In the genomic region with DNA sequence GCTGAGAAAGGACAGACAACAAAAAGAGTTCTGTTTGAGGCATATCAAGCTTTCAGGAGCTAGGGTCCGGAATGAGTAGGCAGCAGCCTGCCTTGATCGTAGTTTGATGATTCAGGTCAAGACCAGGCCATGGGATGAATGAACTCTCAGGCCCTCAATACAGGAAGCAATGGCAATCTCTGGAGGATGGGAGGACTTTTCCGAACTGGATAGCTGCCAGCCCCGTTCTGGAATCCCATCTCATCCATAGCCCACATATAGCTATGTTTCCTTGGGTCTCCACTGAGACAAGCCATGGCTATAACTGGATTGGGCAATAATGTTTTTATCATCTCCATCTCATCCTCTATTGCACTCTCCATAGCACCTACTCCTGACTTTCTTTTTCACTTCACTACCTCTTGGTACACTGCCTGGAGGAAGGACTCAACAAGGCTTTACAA, we compare ENCODE assay signal across 21 cellular contexts. TPM values are rescaled to one million over a fixed set of nuclear protein-coding genes. Genes with fewer than 3 reads are reported as not detected.
A peak's percentile ranks its signal among the peaks of the same experiment; 100 is the strongest.
DNase-seq lines count a peak whose midpoint lies in the region; ATAC-seq, FAIRE-seq and TF ChIP-seq lines count a peak whose summit lies in the region.
"Had no signal": no experiment of that assay in that cellular context is flagged by ENCODE, and none has a peak within 500 bp of the region (broad histone marks: within the 10 kb centered on the region; RNA-seq: fewer than 3 reads in every experiment).

No MANE protein-coding gene starts in this region.

- TF ChIP-seq POLR2A in K562 (conservative IDR thresholded peaks at IDR 0.05) (no peak), vagina (IDR thresholded peaks at IDR 0.05) (no peak)

- peaks cover 3 to 4% of the 10 kb centered on the region in 2 experiments; a peak in 3 of 5 replicates for H3K4me1 ChIP-seq in K562 (replicated peaks in 1 of 2; ENCODE audit: control insufficient read depth in 2 of 2, insufficient read depth in 2 of 2, low read length in 2 of 2)
- H3K4me1 ChIP-seq in liver (ENCODE audit: control insufficient read depth in 4 of 4, insufficient read depth in 4 of 4, low read length in 3 of 4), result peaks cover 0 to 7% (median 2%) of the 10 kb centered on the region in 4 donors
- H3K4me1 ChIP-seq in vagina, result no peaks in the 10 kb centered on the region
- H3K4me1 ChIP-seq: Caco-2 had no signal

- H3K36me3 ChIP-seq in K562 (ENCODE audit: control insufficient read depth, insufficient read depth, low read length) (no peaks in the 10 kb centered on the region), liver (ENCODE audit: control insufficient read depth in 4 of 4, insufficient read depth in 3 of 4, low read depth in 1 of 4, low read length in 3 of 4) (no peaks in the 10 kb centered on the region), vagina (no peaks in the 10 kb centered on the region)

- POLR2A ChIA-PET in K562 (lab: Yijun Ruan, JAX), result interaction anchor here (0.6 to 2.2 kb wide), 4 partner anchors 9 to 942 kb away, joined by 3 to 6 read pairs (median 3); no protein-coding TSS in a partner anchor

- no TSS peak for BruUV-seq in K562 (replicated peaks; lab: Mats Ljungman, UMichigan)

- CTCF ChIA-PET in K562 (lab: Yijun Ruan, JAX; ENCODE audit: low intra/inter-chr PET ratio), result no interaction called here

- no peak overlapping the region for H3K27ac Mint-ChIP-seq in stimulated activated memory B cell treated with anti-CD40 and anti-IgM and Interleukin-4, amounts not matched to agents 10 μg/mL and 1 μg/mL and 100 μg/mL, for 72 hours
- H3K27ac Mint-ChIP-seq: CD4-positive, alpha-beta memory T cell; GM23338; H9 had no signal

- intact Hi-C loops in K562 (cut with micrococcal nuclease), result no loop called here
- intact Hi-C loops in vagina (cut with DNase I), result no loop called here
- intact Hi-C loops in posterior cingulate gyrus (cut with DNase I), result no loop called here

- TF ChIP-seq RAD21 in K562 (CRISPR knock-in tag; conservative IDR thresholded peaks at IDR 0.05 in 1 of 2, IDR thresholded peaks at IDR 0.05 in 1 of 2) (no peak), liver (IDR thresholded peaks at IDR 0.05) (no peak)

- ATAC-seq in K562 (no peak), GM19328 (IDR thresholded peaks at IDR 0.05; ENCODE audit: unreplicated experiment) (no peak)
- no peak for ATAC-seq in stimulated activated memory B cell treated with anti-CD40 and anti-IgM and Interleukin-4, amounts not matched to agents 10 μg/mL and 1 μg/mL and 100 μg/mL, for 72 hours
- ATAC-seq: GM23338, HCT116 had no signal

- H3K4me1 Mint-ChIP-seq in stimulated activated memory B cell treated with anti-CD40 and anti-IgM and Interleukin-4, amounts not matched to agents 10 μg/mL and 1 μg/mL and 100 μg/mL, for 72 hours, result no peaks in the 10 kb centered on the region
- H3K4me1 Mint-ChIP-seq: CD4-positive, alpha-beta memory T cell had no signal

- TF ChIP-seq EP300 in K562 (IDR thresholded peaks at IDR 0.05; ENCODE audit: low read length), result no peak

- in situ Hi-C loops in K562 (cut with MboI), result no loop called here

- no peak overlapping the region for H2AFZ ChIP-seq in K562 (ENCODE audit: low read depth, low read length)

- H3K4me2 ChIP-seq in K562 (ENCODE audit: insufficient read depth, low read length), result no peak overlapping the region
- H3K4me2 ChIP-seq: GM23338 had no signal

- H3K79me2 ChIP-seq in K562 (ENCODE audit: control insufficient read depth, insufficient read depth, low read length), result no peaks in the 10 kb centered on the region

- H4K20me1 ChIP-seq in K562 (replicated peaks; ENCODE audit: control insufficient read depth, insufficient read depth, low read length), result no peaks in the 10 kb centered on the region

- H3K4me3 ChIP-seq in K562 (no peak overlapping the region), liver (ENCODE audit: low read depth in 1 of 3, low read length in 3 of 3) (no peak overlapping the region), vagina (no peak overlapping the region)
- H3K4me3 ChIP-seq: GM23338 had no signal

- H3K27me3 Mint-ChIP-seq in stimulated activated memory B cell treated with anti-CD40 and anti-IgM and Interleukin-4, amounts not matched to agents 10 μg/mL and 1 μg/mL and 100 μg/mL, for 72 hours, result no peaks in the 10 kb centered on the region

- DNase-seq in K562 (ENCODE audit: extremely low read depth in 1 of 4, low spot score in 3 of 4) (no peak), vagina (ENCODE audit: extremely low spot score in 2 of 2) (peak; percentile 22 to 31), posterior cingulate gyrus (no peak)
- DNase-seq: C1 segment of cervical spinal cord; Caco-2; CD4-positive, alpha-beta memory T cell; DMS153; DND-41; H9 had no signal

- no peaks in the 10 kb centered on the region for H3K36me3 Mint-ChIP-seq in stimulated activated memory B cell treated with anti-CD40 and anti-IgM and Interleukin-4, amounts not matched to agents 10 μg/mL and 1 μg/mL and 100 μg/mL, for 72 hours
- H3K36me3 Mint-ChIP-seq: CD4-positive, alpha-beta memory T cell had no signal

- no peak overlapping the region for H3K27ac ChIP-seq in K562 (ENCODE audit: extremely low read depth, low read depth, low read length)
- H3K27ac ChIP-seq in liver (ENCODE audit: low read depth in 1 of 2, low read length in 2 of 2), result no peak overlapping the region
- no peak overlapping the region for H3K27ac ChIP-seq in vagina

- no peak for FAIRE-seq in K562 (lab: Jason Lieb, UNC)
- FAIRE-seq: G401.6, GM12892, GM19239 had no signal

- H3K9ac ChIP-seq in K562 (ENCODE audit: insufficient read depth in 1 of 2, low read depth in 2 of 2, low read length in 2 of 2) (no peak overlapping the region), liver (ENCODE audit: low read depth in 1 of 2, low read length in 2 of 2) (no peak overlapping the region)

- H3K9me1 ChIP-seq in K562 (ENCODE audit: control insufficient read depth, insufficient read depth, low read length), result no peaks in the 10 kb centered on the region

- H3K9me3 ChIP-seq in K562 (replicated peaks; ENCODE audit: control insufficient read depth, insufficient read depth, low read depth, low read length), result 0 out of 2 replicates have a peak, but pooled peaks cover 1% of the 10 kb centered on the region
- no peaks in the 10 kb centered on the region for H3K9me3 ChIP-seq in liver (ENCODE audit: control insufficient read depth in 4 of 4, low read length in 3 of 4)
- H3K9me3 ChIP-seq in vagina, result no peaks in the 10 kb centered on the region
- H3K9me3 ChIP-seq: Caco-2 had no signal

- no peak overlapping the region for H3K4me3 Mint-ChIP-seq in stimulated activated memory B cell treated with anti-CD40 and anti-IgM and Interleukin-4, amounts not matched to agents 10 μg/mL and 1 μg/mL and 100 μg/mL, for 72 hours
- H3K4me3 Mint-ChIP-seq: CD4-positive, alpha-beta memory T cell; GM23338; H9 had no signal

- H3K9me3 Mint-ChIP-seq in stimulated activated memory B cell treated with anti-CD40 and anti-IgM and Interleukin-4, amounts not matched to agents 10 μg/mL and 1 μg/mL and 100 μg/mL, for 72 hours, result no peaks in the 10 kb centered on the region
- H3K9me3 Mint-ChIP-seq: GM23338, H9 had no signal

- no peak for TF ChIP-seq CTCF in K562 (IDR thresholded peaks at IDR 0.05 in 2 of 3, conservative IDR thresholded peaks at IDR 0.05 in 1 of 3; ENCODE audit: insufficient read depth in 2 of 3, low read depth in 1 of 3, low read length in 3 of 3)
- TF ChIP-seq CTCF in liver (IDR thresholded peaks at IDR 0.05; ENCODE audit: low read depth, low read length, missing input control), result no peak
- TF ChIP-seq CTCF in vagina (IDR thresholded peaks at IDR 0.05), result no peak

- peaks cover 4 to 35% of the 10 kb centered on the region in 2 experiments; a peak in 4 of 5 replicates for H3K27me3 ChIP-seq in K562 (ENCODE audit: control insufficient read depth in 2 of 2, insufficient read depth in 2 of 2, low read length in 2 of 2)
- H3K27me3 ChIP-seq in liver (ENCODE audit: control insufficient read depth in 4 of 4, insufficient read depth in 4 of 4, low read length in 3 of 4), result no peaks in the 10 kb centered on the region
- H3K27me3 ChIP-seq in vagina, result no peaks in the 10 kb centered on the region

- WGBS in K562 (ENCODE audit: insufficient coverage, low coverage, missing lambda C conversion rate), result 11% methylated on average over 4 of the region's 4 CpGs
- WGBS in liver, result 28% methylated on average over 4 of the region's 4 CpGs

RNA-seq across cellular contexts. Expression of gene AHSG, which starts 12.8 kb away (rescaled TPM):
- total RNA-seq in K562 (2011; cell fraction: chromatin; rRNA removed; ENCODE audit: low replicate concordance), result not detected in 2 replicates
- total RNA-seq in K562 (2011; cell fraction: nucleolus; rRNA removed), result not detected in 2 replicates
- not detected in 2 replicates for total RNA-seq in K562 (2011; cell fraction: nucleoplasm; rRNA removed)
- total RNA-seq in K562 (2014; rRNA removed) (not detected in 2 replicates), K562 (2014; rRNA removed; fragmentation: Illumina TruSeq; extraction: Trizol) (not detected in 2 replicates), K562 (2015; rRNA removed; fragmentation: Illumina TruSeq; extraction: Trizol) (not detected in 2 replicates), K562 (2021) (0.69 and 1.2 TPM in 2 replicates), liver (1,000 to 10,000 TPM in 1 of 2 donors, 100 to 1,000 TPM in 1; 965 to 4,470 TPM), vagina (not detected)
- polyA plus RNA-seq in K562 (2011; rRNA removed) (not detected in 2 replicates), K562 (2014; fragmentation: Illumina TruSeq; extraction: Trizol) (not detected in 2 replicates), K562 (2014; fragmentation: Nextera tagmentation; extraction: Ambion mirVana) (not detected), K562 (2014; rRNA removed) (not detected in 2 replicates), liver (1,000 to 10,000 TPM; 1,784 to 2,316 TPM)
- polyA plus RNA-seq in K562 (2011; cell fraction: cytosol; rRNA removed), result not detected in 2 replicates
- 0.14 TPM in 1 of 2 replicates, not detected in the other for polyA plus RNA-seq in K562 (2011; cell fraction: nucleus; rRNA removed)
- polyA plus RNA-seq in K562 (2012), result 0.06 TPM in 1 of 2 replicates, not detected in the other
- not detected in 2 replicates for polyA minus RNA-seq in K562 (2011; rRNA and poly(A)+ RNA removed)
- polyA minus RNA-seq in K562 (2011; cell fraction: cytosol; rRNA and poly(A)+ RNA removed), result 27.8 TPM in 1 of 2 replicates, not detected in the other
- not detected in 2 replicates for polyA minus RNA-seq in K562 (2011; cell fraction: nucleus; rRNA and poly(A)+ RNA removed)
- total RNA-seq: A172; CD4-positive, alpha-beta memory T cell; H4; H9 had no signal
- polyA plus RNA-seq: BJ; CD4-positive, alpha-beta memory T cell had no signal

RNA-seq across cellular contexts. Expression of gene FETUB, which starts 14.6 kb away (rescaled TPM):
- total RNA-seq in K562 (2011; cell fraction: chromatin; rRNA removed; ENCODE audit: low replicate concordance), result not detected in 2 replicates
- not detected in 2 replicates for total RNA-seq in K562 (2011; cell fraction: nucleolus; rRNA removed)
- not detected in 2 replicates for total RNA-seq in K562 (2011; cell fraction: nucleoplasm; rRNA removed)
- not detected in 2 replicates for total RNA-seq in K562 (2014; rRNA removed)
- total RNA-seq in K562 (2014; rRNA removed; fragmentation: Illumina TruSeq; extraction: Trizol), result not detected in 2 replicates
- total RNA-seq in K562 (2015; rRNA removed; fragmentation: Illumina TruSeq; extraction: Trizol), result not detected in 2 replicates
- total RNA-seq in K562 (2021), result not detected in 2 replicates
- not detected in 2 replicates for polyA plus RNA-seq in K562 (2011; rRNA removed)
- not detected in 2 replicates for polyA plus RNA-seq in K562 (2011; cell fraction: cytosol; rRNA removed)
- not detected in 2 replicates for polyA plus RNA-seq in K562 (2011; cell fraction: nucleus; rRNA removed)
- not detected in 2 replicates for polyA plus RNA-seq in K562 (2012)
- polyA plus RNA-seq in K562 (2014; fragmentation: Illumina TruSeq; extraction: Trizol), result not detected in 2 replicates
- not detected for polyA plus RNA-seq in K562 (2014; fragmentation: Nextera tagmentation; extraction: Ambion mirVana)
- not detected in 2 replicates for polyA plus RNA-seq in K562 (2014; rRNA removed)
- polyA minus RNA-seq in K562 (2011; rRNA and poly(A)+ RNA removed), result not detected in 2 replicates
- polyA minus RNA-seq in K562 (2011; cell fraction: cytosol; rRNA and poly(A)+ RNA removed), result not detected in 2 replicates
- not detected in 2 replicates for polyA minus RNA-seq in K562 (2011; cell fraction: nucleus; rRNA and poly(A)+ RNA removed)
- 10 to 100 TPM in 1 of 2 donors, 1 to 10 TPM in 1; 3.1 to 10.8 TPM for total RNA-seq in liver
- polyA plus RNA-seq in liver, result 10 to 100 TPM in 1 of 2 donors, 1 to 10 TPM in 1; 8.0 to 28.6 TPM
- total RNA-seq in vagina, result 3.7 TPM
- total RNA-seq: A673; Caco-2; CD4-positive, alpha-beta memory T cell; GM23338; H4; H9 had no signal
- polyA plus RNA-seq: BJ; CD4-positive, alpha-beta memory T cell had no signal

RNA-seq across cellular contexts. Expression of gene HRG, which starts 40.2 kb away (rescaled TPM):
- total RNA-seq in K562 (2011; cell fraction: chromatin; rRNA removed; ENCODE audit: low replicate concordance), result not detected in 2 replicates
- not detected in 2 replicates for total RNA-seq in K562 (2011; cell fraction: nucleolus; rRNA removed)
- total RNA-seq in K562 (2011; cell fraction: nucleoplasm; rRNA removed), result not detected in 2 replicates
- not detected in 2 replicates for total RNA-seq in K562 (2014; rRNA removed)
- total RNA-seq in K562 (2014; rRNA removed; fragmentation: Illumina TruSeq; extraction: Trizol), result not detected in 2 replicates
- not detected in 2 replicates for total RNA-seq in K562 (2015; rRNA removed; fragmentation: Illumina TruSeq; extraction: Trizol)
- total RNA-seq in K562 (2021), result not detected in 2 replicates
- polyA plus RNA-seq in K562 (2011; rRNA removed), result not detected in 2 replicates
- polyA plus RNA-seq in K562 (2011; cell fraction: cytosol; rRNA removed), result not detected in 2 replicates
- not detected in 2 replicates for polyA plus RNA-seq in K562 (2011; cell fraction: nucleus; rRNA removed)
- polyA plus RNA-seq in K562 (2012), result 0.04 TPM in 1 of 2 replicates, not detected in the other
- not detected in 2 replicates for polyA plus RNA-seq in K562 (2014; fragmentation: Illumina TruSeq; extraction: Trizol)
- not detected for polyA plus RNA-seq in K562 (2014; fragmentation: Nextera tagmentation; extraction: Ambion mirVana)
- polyA plus RNA-seq in K562 (2014; rRNA removed), result not detected in 2 replicates
- polyA minus RNA-seq in K562 (2011; rRNA and poly(A)+ RNA removed), result not detected in 2 replicates
- not detected in 2 replicates for polyA minus RNA-seq in K562 (2011; cell fraction: cytosol; rRNA and poly(A)+ RNA removed)
- not detected in 2 replicates for polyA minus RNA-seq in K562 (2011; cell fraction: nucleus; rRNA and poly(A)+ RNA removed)
- 100 to 1,000 TPM in 1 of 2 donors, 10 to 100 TPM in 1; 41.8 to 139 TPM for total RNA-seq in liver
- polyA plus RNA-seq in liver, result 100 to 1,000 TPM; 315 to 837 TPM
- total RNA-seq in vagina, result 0.25 TPM
- total RNA-seq: A172; A673; Caco-2; CD4-positive, alpha-beta memory T cell; GM23338; H4; H9 had no signal
- polyA plus RNA-seq: BJ; CD4-positive, alpha-beta memory T cell; GM23338 had no signal

RNA-seq across cellular contexts. Expression of gene DNAJB11, which starts 55.1 kb away (rescaled TPM):
- 67.7 and 181 TPM in 2 replicates for total RNA-seq in K562 (2011; cell fraction: chromatin; rRNA removed; ENCODE audit: low replicate concordance)
- 41.2 and 54.1 TPM in 2 replicates for total RNA-seq in K562 (2011; cell fraction: nucleolus; rRNA removed)
- 96.7 and 127 TPM in 2 replicates for total RNA-seq in K562 (2011; cell fraction: nucleoplasm; rRNA removed)
- total RNA-seq in K562 (2014; rRNA removed), result 68.1 and 71.4 TPM in 2 replicates
- 63.8 and 65.7 TPM in 2 replicates for total RNA-seq in K562 (2014; rRNA removed; fragmentation: Illumina TruSeq; extraction: Trizol)
- 67.1 and 67.7 TPM in 2 replicates for total RNA-seq in K562 (2015; rRNA removed; fragmentation: Illumina TruSeq; extraction: Trizol)
- total RNA-seq in K562 (2021), result 44.4 and 49.3 TPM in 2 replicates
- polyA plus RNA-seq in K562 (2011; rRNA removed), result 29.9 and 40.1 TPM in 2 replicates
- 9.7 and 18.6 TPM in 2 replicates for polyA plus RNA-seq in K562 (2011; cell fraction: cytosol; rRNA removed)
- 30.8 and 40.9 TPM in 2 replicates for polyA plus RNA-seq in K562 (2011; cell fraction: nucleus; rRNA removed)
- 62.1 and 74.3 TPM in 2 replicates for polyA plus RNA-seq in K562 (2012)
- polyA plus RNA-seq in K562 (2014; fragmentation: Illumina TruSeq; extraction: Trizol), result 48.7 and 63.9 TPM in 2 replicates
- 10 to 100 TPM; 14.8 to 16.7 TPM for polyA plus RNA-seq in K562 (2014; fragmentation: Nextera tagmentation; extraction: Ambion mirVana)
- 74.7 and 77.0 TPM in 2 replicates for polyA plus RNA-seq in K562 (2014; rRNA removed)
- 31.1 and 34.9 TPM in 2 replicates for polyA minus RNA-seq in K562 (2011; rRNA and poly(A)+ RNA removed)
- polyA minus RNA-seq in K562 (2011; cell fraction: cytosol; rRNA and poly(A)+ RNA removed), result 15.9 and 17.4 TPM in 2 replicates
- polyA minus RNA-seq in K562 (2011; cell fraction: nucleus; rRNA and poly(A)+ RNA removed), result 25.2 and 45.9 TPM in 2 replicates
- 100 to 1,000 TPM in 1 of 2 donors, 10 to 100 TPM in 1; 30.2 to 101 TPM for total RNA-seq in liver
- 10 to 100 TPM; 44.7 to 67.3 TPM for polyA plus RNA-seq in liver
- 34.6 TPM for total RNA-seq in vagina

RNA-seq across cellular contexts. Expression of gene TBCCD1, which starts 58.5 kb away (rescaled TPM):
- total RNA-seq in K562 (2011; cell fraction: chromatin; rRNA removed; ENCODE audit: low replicate concordance), result 37.8 and 39.7 TPM in 2 replicates
- total RNA-seq in K562 (2011; cell fraction: nucleolus; rRNA removed), result 15.2 and 19.1 TPM in 2 replicates
- 20.8 and 22.1 TPM in 2 replicates for total RNA-seq in K562 (2011; cell fraction: nucleoplasm; rRNA removed)
- total RNA-seq in K562 (2014; rRNA removed) (17.7 and 22.7 TPM in 2 replicates), K562 (2014; rRNA removed; fragmentation: Illumina TruSeq; extraction: Trizol) (26.2 and 26.8 TPM in 2 replicates), K562 (2015; rRNA removed; fragmentation: Illumina TruSeq; extraction: Trizol) (21.1 and 21.2 TPM in 2 replicates), K562 (2021) (18.4 and 20.9 TPM in 2 replicates), liver (10 to 100 TPM; 15.5 to 16.2 TPM), vagina (10.6 TPM)
- polyA plus RNA-seq in K562 (2011; rRNA removed) (26.0 and 31.1 TPM in 2 replicates), K562 (2014; fragmentation: Illumina TruSeq; extraction: Trizol) (18.4 and 22.2 TPM in 2 replicates), K562 (2014; fragmentation: Nextera tagmentation; extraction: Ambion mirVana) (10 to 100 TPM; 18.9 to 21.4 TPM), K562 (2014; rRNA removed) (16.2 and 17.9 TPM in 2 replicates), liver (1 to 10 TPM; 4.9 to 5.6 TPM)
- 22.3 and 24.5 TPM in 2 replicates for polyA plus RNA-seq in K562 (2011; cell fraction: cytosol; rRNA removed)
- 25.8 and 29.2 TPM in 2 replicates for polyA plus RNA-seq in K562 (2011; cell fraction: nucleus; rRNA removed)
- polyA plus RNA-seq in K562 (2012), result 12.0 and 15.4 TPM in 2 replicates
- polyA minus RNA-seq in K562 (2011; rRNA and poly(A)+ RNA removed), result 37.0 and 46.7 TPM in 2 replicates
- polyA minus RNA-seq in K562 (2011; cell fraction: cytosol; rRNA and poly(A)+ RNA removed), result 10.2 and 16.4 TPM in 2 replicates
- 14.7 and 22.3 TPM in 2 replicates for polyA minus RNA-seq in K562 (2011; cell fraction: nucleus; rRNA and poly(A)+ RNA removed)

Comparison
In these comparisons a context has a peak if more than half of its experiments do, and no peak if none do; other contexts are left out.
1. DNase-seq: peak in vagina (2 of 2); none in K562 (0 of 4) and posterior cingulate gyrus (0 of 10).
2. RNA of gene AHSG, which starts 12.8 kb away (total RNA-seq): 965 to 4,470 TPM in liver; 0.69 to 1.2 TPM in K562 and not detected in vagina (single experiment); every median in the first group is over 100 times any median in the second.
3. RNA of gene HRG, which starts 40.2 kb away (total RNA-seq): 41.8 to 139 TPM in liver; 0.25 TPM in vagina (single experiment) and not detected in K562; every median in the first group is over 10 times any median in the second.